ENCODE assay signal across 8 cellular contexts in genomic region chr17:79393358-79394038, GRCh38.
A peak's percentile ranks its signal among the peaks of the same experiment; 100 is the strongest.
DNase-seq lines count a peak whose midpoint lies in the region; ATAC-seq, FAIRE-seq and TF ChIP-seq lines count a peak whose summit lies in the region.

No MANE protein-coding gene starts in this region.

- H3K36me3 ChIP-seq in colonic mucosa (no peaks in the 10 kb centered on the region), HepG2 (replicated peaks in 1 of 2; ENCODE audit: control insufficient read depth in 1 of 2, insufficient read depth in 2 of 2, low read length in 2 of 2) (no peaks in the 10 kb centered on the region)

- TF ChIP-seq CTCF in AG09319 (IDR thresholded peaks at IDR 0.05; ENCODE audit: low read depth, low read length) (peak; percentile 97), colonic mucosa (IDR thresholded peaks at IDR 0.05) (peak; percentile 89), HepG2 (CRISPR knock-in tag; IDR thresholded peaks at IDR 0.05) (peak; percentile 98)

- TF ChIP-seq EP300 in HepG2 (IDR thresholded peaks at IDR 0.05; ENCODE audit: low read depth in 2 of 2, low read length in 2 of 2) (no peak), HepG2 (CRISPR knock-in tag; IDR thresholded peaks at IDR 0.05; ENCODE audit: borderline replicate concordance) (no peak)

- CTCF ChIA-PET in HepG2 (lab: Yijun Ruan, JAX; ENCODE audit: low intra/inter-chr PET ratio, low total read pairs): interaction anchor here (0.7 to 3.5 kb wide), 7 partner anchors 205 to 400 kb away, joined by 3 to 36 read pairs (median 5); no protein-coding TSS in a partner anchor

- H3K4me1 ChIP-seq in colonic mucosa (no peaks in the 10 kb centered on the region), HepG2 (ENCODE audit: insufficient read depth, low read length) (no peaks in the 10 kb centered on the region)

- no peak overlapping the region for H2AFZ ChIP-seq in HepG2 (ENCODE audit: low read length)

- FAIRE-seq in H54 (lab: Jason Lieb, UNC) (no peak), HepG2 (lab: Jason Lieb, UNC) (peak; percentile 90)

- in situ Hi-C loops in HepG2 (cut with HindIII; ENCODE audit: extremely low pct_ligation_motif_present, low pct_unique_long_range_greater_than_20kb): no loop called here

- ATAC-seq in HepG2: peak; percentile 82
- no peak for ATAC-seq in HG02623 (IDR thresholded peaks at IDR 0.05; ENCODE audit: unreplicated experiment)

- no peak for TF ChIP-seq POLR2A in H54 (IDR thresholded peaks at IDR 0.05; ENCODE audit: low read depth, low read length)
- no peak for TF ChIP-seq POLR2A in HepG2 (IDR thresholded peaks at IDR 0.05; ENCODE audit: insufficient read depth in 1 of 2, low read depth in 2 of 2, low read length in 2 of 2)

- H3K9ac ChIP-seq in colonic mucosa (ENCODE audit: low read depth in 2 of 2, low read length in 2 of 2) (no peak overlapping the region), HepG2 (ENCODE audit: insufficient read depth, low read depth, low read length) (no peak overlapping the region)

- intact Hi-C loops in colonic mucosa (cut with DNase I): loop anchor here (2.0 kb wide), 1 partner anchor 305 kb away; no protein-coding TSS in a partner anchor
- intact Hi-C loops in HepG2 (cut with micrococcal nuclease; ENCODE audit: unreplicated experiment): loop anchor here (1.0 kb wide), 1 partner anchor 306 kb away; no protein-coding TSS in a partner anchor

- H3K79me2 ChIP-seq in HepG2 (ENCODE audit: insufficient read depth, low read length): no peaks in the 10 kb centered on the region

- peak; percentile 91 for TF ChIP-seq RAD21 in HepG2 (CRISPR knock-in tag; IDR thresholded peaks at IDR 0.05)

- BruUV-seq in HepG2 (replicated peaks; lab: Mats Ljungman, UMichigan): no TSS peak

- H3K9me3 ChIP-seq in colonic mucosa (no peaks in the 10 kb centered on the region), HepG2 (ENCODE audit: low read length) (no peaks in the 10 kb centered on the region)

- H3K27me3 ChIP-seq in colonic mucosa (peaks cover 12% of the 10 kb centered on the region), HepG2 (ENCODE audit: control insufficient read depth in 1 of 2, insufficient read depth in 2 of 2, low read length in 2 of 2) (peaks cover 23 to 92% of the 10 kb centered on the region in 2 experiments)

- H3K4me3 ChIP-seq in colonic mucosa (no peak overlapping the region), HepG2 (replicated peaks in 1 of 3; ENCODE audit: insufficient read depth in 1 of 3, low read depth in 2 of 3, low read length in 3 of 3) (no peak overlapping the region)

- POLR2A ChIA-PET in HepG2 (lab: Yijun Ruan, JAX): no interaction called here

- no peak overlapping the region for H3K27ac ChIP-seq in colonic mucosa
- H3K27ac ChIP-seq in HepG2 (ENCODE audit: extremely low read length, insufficient read depth, low read length): no peak overlapping the region

- H3K4me2 ChIP-seq in HepG2 (ENCODE audit: low read depth, low read length): no peak overlapping the region

- peaks cover 4% of the 10 kb centered on the region; the same call in 1 of the 2 replicates for H4K20me1 ChIP-seq in HepG2 (ENCODE audit: insufficient read depth, low read length)

- DNase-seq in AG09319 (ENCODE audit: extremely low read depth, low read depth) (peak; percentile 14), H54 (ENCODE audit: insufficient read length, low spot score) (peak; percentile 89), NCI-H510A (lab: John Stamatoyannopoulos, UW) (peak; percentile 12), colonic mucosa (peak; percentile 76), HepG2 (ENCODE audit: low spot score) (peak; percentile 50)
- peak; percentile 47 to 56 for DNase-seq in activated CD4-positive, alpha-beta T cell treated with anti-CD3 and anti-CD28 coated beads, Interleukin-2, amount 50 U/mL, for 24 hours (ENCODE audit: low read depth in 1 of 2, low spot score in 1 of 2)
- DNase-seq in stimulated activated CD4-positive, alpha-beta T cell treated with anti-CD3 and anti-CD28 coated beads, TNF-alpha, amount 100 ng/mL, for 1 hour (ENCODE audit: low read depth in 3 of 3, low spot score in 1 of 3): peak; percentile 6 to 60 (median 30)

- WGBS in HepG2 (ENCODE audit: low lambda C conversion rate): 35% methylated on average over 21 of the region's 30 CpGs

TF ChIP-seq in HepG2, 621 proteins besides CTCF, POLR2A, EP300 and RAD21 (continues in another document):
- TF ChIP-seq NCOA1 (CRISPR knock-in tag; IDR thresholded peaks at IDR 0.05): no peak
- TF ChIP-seq ZMYM2 (CRISPR knock-in tag; IDR thresholded peaks at IDR 0.05): no peak
- no peak for TF ChIP-seq ZSCAN31 (CRISPR knock-in tag; IDR thresholded peaks at IDR 0.05; ENCODE audit: low read depth)
- peak in 1 of 2 experiments; percentile 54; a peak in 1 of 4 replicates for TF ChIP-seq HMGXB4 (CRISPR knock-in tag; IDR thresholded peaks at IDR 0.05; ENCODE audit: borderline replicate concordance in 1 of 2, low read depth in 1 of 2)
- no peak for TF ChIP-seq AGO1 (IDR thresholded peaks at IDR 0.05; ENCODE audit: low read depth, low read length, poor library complexity, severe bottlenecking)
- TF ChIP-seq ZFP36 (IDR thresholded peaks at IDR 0.05; ENCODE audit: borderline replicate concordance, low read depth, low read length, partially characterized antibody): peak; percentile 55
- TF ChIP-seq ZNF280B (CRISPR knock-in tag; IDR thresholded peaks at IDR 0.05; ENCODE audit: borderline replicate concordance): peak; percentile 32; the same call in 1 of the 2 replicates
- no peak for TF ChIP-seq LRRFIP1 (CRISPR knock-in tag; conservative IDR thresholded peaks at IDR 0.05)
- TF ChIP-seq ZNF746 (CRISPR knock-in tag; IDR thresholded peaks at IDR 0.05): no peak
- TF ChIP-seq ZNF768 (CRISPR knock-in tag; IDR thresholded peaks at IDR 0.05): peak; percentile 56; the same call in 1 of the 2 replicates
- TF ChIP-seq TRAFD1 (CRISPR knock-in tag; IDR thresholded peaks at IDR 0.05; ENCODE audit: borderline replicate concordance): 0 out of 2 replicates have a peak, but pooled peaks have one; percentile 77
- TF ChIP-seq MXI1 (IDR thresholded peaks at IDR 0.05; ENCODE audit: borderline replicate concordance, low read depth, low read length): 0 out of 3 replicates have a peak, but pooled peaks have one; percentile 23
- peak; percentile 88 for TF ChIP-seq CREB1 (IDR thresholded peaks at IDR 0.05)
- no peak for TF ChIP-seq CREB1 (CRISPR knock-in tag; IDR thresholded peaks at IDR 0.05)
- TF ChIP-seq RELA (CRISPR knock-in tag; IDR thresholded peaks at IDR 0.05): 0 out of 2 replicates have a peak, but pooled peaks have one; percentile 46

Comparison
In these comparisons a context has a peak if more than half of its experiments do, and no peak if none do; other contexts are left out.
1. DNase-seq: peak in every context shown above with its lines; median percentile 89 in H54; 76 in colonic mucosa; 52 in activated CD4-positive, alpha-beta T cell treated with anti-CD3 and anti-CD28 coated beads, Interleukin-2, amount 50 U/mL, for 24 hours; 50 in HepG2; 30 in stimulated activated CD4-positive, alpha-beta T cell treated with anti-CD3 and anti-CD28 coated beads, TNF-alpha, amount 100 ng/mL, for 1 hour; 14 in AG09319; 12 in NCI-H510A.